In the genomic region with DNA sequence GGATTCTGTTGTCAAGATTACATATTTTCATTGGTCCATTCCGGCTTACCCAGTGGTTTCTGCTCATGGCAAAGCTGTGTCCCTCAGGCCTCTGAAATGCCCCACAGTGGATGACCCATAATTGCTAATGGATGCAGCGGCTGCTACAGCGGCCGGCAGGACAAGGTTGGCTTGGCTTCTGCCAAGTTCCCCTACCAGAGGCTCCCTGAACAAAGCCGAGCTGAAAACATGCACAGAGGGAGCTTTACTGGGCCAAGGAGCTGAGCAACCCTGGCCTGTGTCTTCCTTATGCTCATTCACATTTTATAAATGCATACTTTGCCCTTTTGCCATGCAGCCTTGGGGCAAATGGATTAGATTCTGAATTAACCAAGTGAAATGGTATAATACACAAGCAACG, we compare ENCODE assay signal across 24 cellular contexts.
DNase-seq lines count a peak whose midpoint lies in the region; ATAC-seq and FAIRE-seq lines count a peak whose summit lies in the region.
"Had no signal": no experiment of that assay in that cellular context is flagged by ENCODE, and none has a peak within 500 bp of the region (broad histone marks: within the 10 kb centered on the region; RNA-seq: fewer than 3 reads in every experiment).

No MANE protein-coding gene starts in this region.

- H3K27ac ChIP-seq in cingulate gyrus (ENCODE audit: low read depth, low read length): peak overlapping the region; percentile 58
- H3K27ac ChIP-seq: BLaER1, C4-2B, GM23248 had no signal

- DNase-seq in anterior cingulate cortex (lab: John Stamatoyannopoulos, UW) (peak in 31 of 58 donors; percentile 7 to 75 (median 25)), midbrain (lab: John Stamatoyannopoulos, UW) (peak; percentile 46), retina (peak; percentile 51), urothelium cell line (ENCODE audit: low spot score) (no peak), DMS 273 (lab: John Stamatoyannopoulos, UW; ENCODE audit: unreplicated experiment) (no peak), GM19238 (ENCODE audit: insufficient read length, low spot score) (no peak)
- DNase-seq: Caco-2; CD4-positive, CD25-positive, alpha-beta regulatory T cell; CD8-positive, alpha-beta T cell; DMS 273 treated with DMSO at 0.1 percent for 48 hours; DMS79; EL; GDM1; GM23248; H7; HCEC 1CT had no signal

- ATAC-seq in GM18873 (IDR thresholded peaks at IDR 0.05; ENCODE audit: low FRiP score, unreplicated experiment): no peak
- ATAC-seq: CD8-positive, alpha-beta T cell had no signal

- FAIRE-seq in urothelium cell line (lab: Jason Lieb, UNC): no peak
- FAIRE-seq: GM12891, GM18507, GM19239, H1 had no signal

Comparison
In these comparisons a context has a peak if more than half of its experiments do, and no peak if none do; other contexts are left out.
1. DNase-seq: peak in anterior cingulate cortex (31 of 58), midbrain (single experiment) and retina (single experiment); none in urothelium cell line (single experiment), DMS 273 (single experiment) and GM19238 (single experiment).